13 cellular contexts compared by ENCODE assay signal in the genomic region with DNA sequence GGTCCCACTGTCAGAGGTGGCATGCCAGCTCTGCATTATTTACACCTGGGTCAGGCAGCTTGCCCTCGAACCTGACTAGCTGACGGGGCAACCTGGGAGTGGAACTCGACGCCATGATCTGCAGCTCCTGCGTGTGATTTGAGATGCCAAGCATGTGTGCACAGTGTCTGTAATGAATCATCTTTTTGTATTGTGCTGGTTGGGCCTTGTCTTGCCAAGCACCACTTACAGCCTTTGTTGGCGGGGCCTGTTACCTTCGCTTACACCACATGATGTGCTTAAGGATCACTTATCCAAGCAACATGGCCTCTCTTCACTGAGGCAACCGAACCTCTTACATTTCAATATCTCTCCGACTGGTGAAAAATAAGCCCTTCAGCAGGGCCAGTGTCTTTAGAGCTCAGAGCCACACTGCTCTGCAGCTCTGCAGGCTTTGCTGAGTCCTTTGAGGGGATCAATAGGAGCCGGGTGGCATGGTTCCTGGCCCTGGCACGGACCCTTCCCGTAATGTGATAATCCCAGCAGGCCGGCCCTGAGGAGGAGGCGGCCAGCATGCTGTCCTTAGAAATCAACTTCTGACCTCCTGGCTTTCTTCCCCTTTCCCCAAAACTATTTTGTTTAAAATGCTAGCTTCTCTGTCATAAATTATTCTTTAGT.
A peak's percentile ranks its signal among the peaks of the same experiment; 100 is the strongest.
DNase-seq lines count a peak whose midpoint lies in the region; ATAC-seq and TF ChIP-seq lines count a peak whose summit lies in the region.
"Had no signal": no experiment of that assay in that cellular context is flagged by ENCODE, and none has a peak within 500 bp of the region (broad histone marks: within the 10 kb centered on the region; RNA-seq: fewer than 3 reads in every experiment).

No MANE protein-coding gene starts in this region.

- H3K36me3 ChIP-seq in mucosa of descending colon (ENCODE audit: low read depth) (no peaks in the 10 kb centered on the region), tibial nerve (no peaks in the 10 kb centered on the region)

- peak overlapping the region; percentile 17 to 47 for H3K27ac Mint-ChIP-seq in effector memory CD8-positive, alpha-beta T cell

- H3K27me3 Mint-ChIP-seq in effector memory CD8-positive, alpha-beta T cell = no peaks in the 10 kb centered on the region

- intact Hi-C loops in mucosa of descending colon (cut with DNase I, micrococcal nuclease) = no loop called here

- no peak overlapping the region for H3K4me3 ChIP-seq in mucosa of descending colon
- no peak overlapping the region for H3K4me3 ChIP-seq in tibial nerve
- H3K4me3 ChIP-seq: lung, skin epidermis had no signal

- peaks cover under 1 to 2% of the 10 kb centered on the region in 2 donors for H3K9me3 Mint-ChIP-seq in effector memory CD8-positive, alpha-beta T cell

- no peak for TF ChIP-seq CTCF in mucosa of descending colon (IDR thresholded peaks at IDR 0.05)
- TF ChIP-seq CTCF in tibial nerve (IDR thresholded peaks at IDR 0.05) = no peak

- H3K9me3 ChIP-seq in mucosa of descending colon (peaks cover 2% of the 10 kb centered on the region), tibial nerve (no peaks in the 10 kb centered on the region)

- TF ChIP-seq EP300 in tibial nerve (IDR thresholded peaks at IDR 0.05) = no peak

- peak; percentile 50 for DNase-seq in DMS53 (lab: John Stamatoyannopoulos, UW)
- no peak for DNase-seq in DMS53 treated with DMSO at 0.1 percent for 48 hours (lab: John Stamatoyannopoulos, UW; ENCODE audit: unreplicated experiment)
- no peak for DNase-seq in effector memory CD8-positive, alpha-beta T cell
- DNase-seq in mucosa of descending colon = peak; percentile 12 to 40 (median 31)
- DNase-seq in tibial nerve (ENCODE audit: low spot score in 2 of 2) = peak in 1 of 2 donors; percentile 10
- no peak for DNase-seq in activated CD4-positive, alpha-beta T cell treated with anti-CD3 and anti-CD28 coated beads for 48 hours
- DNase-seq: activated CD4-positive, alpha-beta T cell treated with anti-CD3 and anti-CD28 coated beads for 4 hours; foreskin melanocyte had no signal

- H3K4me1 ChIP-seq in mucosa of descending colon (ENCODE audit: low read depth) = no peaks in the 10 kb centered on the region
- peaks cover 0 to 30% (median 3%) of the 10 kb centered on the region in 4 donors for H3K4me1 ChIP-seq in tibial nerve

- no peak overlapping the region for H3K4me3 Mint-ChIP-seq in effector memory CD8-positive, alpha-beta T cell

- H3K4me1 Mint-ChIP-seq in effector memory CD8-positive, alpha-beta T cell (ENCODE audit: low read depth in 2 of 2) = peaks cover 0 to 20% of the 10 kb centered on the region in 2 donors

- H3K27ac ChIP-seq in tibial nerve = peak overlapping the region; percentile 10 to 70 (median 47)
- H3K27ac ChIP-seq: 22Rv1 had no signal

- TF ChIP-seq POLR2A in tibial nerve (IDR thresholded peaks at IDR 0.05) = no peak

- H3K36me3 Mint-ChIP-seq in effector memory CD8-positive, alpha-beta T cell (ENCODE audit: insufficient read depth) = no peaks in the 10 kb centered on the region

- ATAC-seq in effector memory CD8-positive, alpha-beta T cell (replicated peaks) = no peak
- ATAC-seq in mucosa of descending colon (peak; percentile 12), HG03135 (IDR thresholded peaks at IDR 0.05; ENCODE audit: unreplicated experiment) (no peak), GM18870 (IDR thresholded peaks at IDR 0.05; ENCODE audit: unreplicated experiment) (no peak)

- 75 to 76% methylated on average over 12 to 14 of the region's 14 CpGs for WGBS in tibial nerve, 2 donors

- no peaks in the 10 kb centered on the region for H3K27me3 ChIP-seq in tibial nerve

Comparison
In these comparisons a context has a peak if more than half of its experiments do, and no peak if none do; other contexts are left out.
1. DNase-seq: peak in DMS53 (single experiment) and mucosa of descending colon (3 of 3); none in DMS53 treated with DMSO at 0.1 percent for 48 hours (single experiment), effector memory CD8-positive, alpha-beta T cell (0 of 3) and activated CD4-positive, alpha-beta T cell treated with anti-CD3 and anti-CD28 coated beads for 48 hours (single experiment).